ENCODE assay signal across 27 cellular contexts in the genomic region with DNA sequence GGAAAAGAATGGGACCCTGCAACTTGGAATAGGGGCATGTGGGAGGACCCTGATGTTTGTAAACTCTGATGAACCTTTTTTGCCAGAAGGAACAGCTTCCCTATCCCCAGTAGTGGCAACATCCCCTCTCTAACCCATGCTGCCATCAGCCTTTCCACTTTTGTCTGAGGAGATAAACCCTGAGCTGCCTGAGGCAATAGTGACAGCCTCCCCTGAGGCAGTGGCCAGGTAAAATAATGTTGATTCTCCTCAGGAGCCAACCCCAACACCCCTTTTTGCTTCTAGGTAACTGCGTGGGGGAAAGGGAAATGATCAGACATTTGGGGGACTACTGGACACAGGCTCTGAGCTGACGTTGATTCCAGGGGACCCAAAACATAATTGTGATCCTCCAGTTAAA.
"Had no signal": no experiment of that assay in that cellular context is flagged by ENCODE, and none has a peak within 500 bp of the region (broad histone marks: within the 10 kb centered on the region; RNA-seq: fewer than 3 reads in every experiment).

No MANE protein-coding gene starts in this region.

- DNase-seq: stimulated activated CD4-positive, alpha-beta T cell treated with anti-CD3 and anti-CD28 coated beads, Interleukin-2, amount 100 ng/mL, for 48 hours; stimulated activated CD4-positive, alpha-beta T cell treated with anti-CD3 and anti-CD28 coated beads, Interleukin-4, amount 100 ng/mL, for 1 hour; stimulated activated CD4-positive, alpha-beta T cell treated with anti-CD3 and anti-CD28 coated beads, Interleukin-4, amount 100 ng/mL, for 24 hours; stimulated activated CD4-positive, alpha-beta T cell treated with anti-CD3 and anti-CD28 coated beads, Interleukin-4, amount 100 ng/mL, for 4 hours; stimulated activated CD8-positive, alpha-beta memory T cell treated with anti-CD3 and anti-CD28 coated beads, Interleukin-4, amount 100 ng/mL, for 48 hours; stimulated activated naive B cell treated with anti-CD40 and anti-IgM and Interleukin-4, amounts not matched to agents 10 μg/mL and 1 μg/mL and 100 μg/mL, for 72 hours; stimulated activated naive CD4-positive, alpha-beta T cell; stimulated activated naive CD4-positive, alpha-beta T cell treated with Interleukin-2 at 50 U/mL for 16 hours; stimulated activated naive CD8-positive, alpha-beta T cell treated with anti-CD3 and anti-CD28 coated beads, Interleukin-15, amount 100 ng/mL, for 72 hours; stimulated activated naive CD8-positive, alpha-beta T cell treated with anti-CD3 and anti-CD28 coated beads, Interleukin-15, Interleukin-2, amounts not matched to agents 100 U/mL and 50 U/mL, for 24 hours; stomach; substantia nigra; testis; thyroid gland; tibial artery; transverse colon; upper lobe of left lung; upper lobe of right lung; uterus had no signal

- H3K9me3 Mint-ChIP-seq: stimulated activated effector memory CD8-positive, alpha-beta T cell treated with anti-CD3 and anti-CD28 coated beads, Interleukin-12 subunit alpha, Interleukin-12 subunit beta, amount 100 ng/mL, for 72 hours; stimulated activated memory B cell treated with anti-CD40 and anti-IgM and Interleukin-4, amounts not matched to agents 10 μg/mL and 1 μg/mL and 100 μg/mL, for 72 hours; stimulated activated naive CD8-positive, alpha-beta T cell treated with anti-CD3 and anti-CD28 coated beads, Interleukin-15, amount 100 ng/mL, for 72 hours; stimulated activated naive CD8-positive, alpha-beta T cell treated with anti-CD3 and anti-CD28 coated beads, Interleukin-15, Interleukin-2, amounts not matched to agents 100 ng/mL and 50 ng/mL, for 24 hours; type B pancreatic cell had no signal

- H3K36me3 Mint-ChIP-seq: stimulated activated effector memory CD8-positive, alpha-beta T cell treated with anti-CD3 and anti-CD28 coated beads, Interleukin-12 subunit alpha, Interleukin-12 subunit beta, amount 100 ng/mL, for 72 hours; stimulated activated memory B cell treated with anti-CD40 and anti-IgM and Interleukin-4, amounts not matched to agents 10 μg/mL and 1 μg/mL and 100 μg/mL, for 72 hours; stimulated activated naive B cell treated with anti-CD40 and anti-IgM and Interleukin-4, amounts not matched to agents 10 μg/mL and 1 μg/mL and 100 μg/mL, for 72 hours; type B pancreatic cell had no signal

- H3K4me1 Mint-ChIP-seq: stimulated activated effector memory CD8-positive, alpha-beta T cell treated with anti-CD3 and anti-CD28 coated beads, Interleukin-12 subunit alpha, Interleukin-12 subunit beta, amount 100 ng/mL, for 72 hours; stimulated activated memory B cell treated with anti-CD40 and anti-IgM and Interleukin-4, amounts not matched to agents 10 μg/mL and 1 μg/mL and 100 μg/mL, for 72 hours; stimulated activated naive B cell treated with anti-CD40 and anti-IgM and Interleukin-4, amounts not matched to agents 10 μg/mL and 1 μg/mL and 100 μg/mL, for 72 hours had no signal

- ATAC-seq: stimulated activated effector memory CD8-positive, alpha-beta T cell treated with anti-CD3 and anti-CD28 coated beads, Interleukin-12 subunit alpha, Interleukin-12 subunit beta, amount 100 ng/mL, for 72 hours; stimulated activated memory B cell treated with anti-CD40 and anti-IgM and Interleukin-4, amounts not matched to agents 10 μg/mL and 1 μg/mL and 100 μg/mL, for 72 hours; stimulated activated naive B cell treated with anti-CD40 and anti-IgM and Interleukin-4, amounts not matched to agents 10 μg/mL and 1 μg/mL and 100 μg/mL, for 72 hours; stimulated activated naive CD8-positive, alpha-beta T cell treated with anti-CD3 and anti-CD28 coated beads, Interleukin-15, amount 100 ng/mL, for 72 hours; stimulated activated naive CD8-positive, alpha-beta T cell treated with anti-CD3 and anti-CD28 coated beads, Interleukin-15, Interleukin-2, amounts not matched to agents 100 U/mL and 50 U/mL, for 24 hours; upper lobe of right lung had no signal

- H3K27ac Mint-ChIP-seq: stimulated activated effector memory CD8-positive, alpha-beta T cell treated with anti-CD3 and anti-CD28 coated beads, Interleukin-12 subunit alpha, Interleukin-12 subunit beta, amount 100 ng/mL, for 72 hours; stimulated activated memory B cell treated with anti-CD40 and anti-IgM and Interleukin-4, amounts not matched to agents 10 μg/mL and 1 μg/mL and 100 μg/mL, for 72 hours; stimulated activated naive B cell treated with anti-CD40 and anti-IgM and Interleukin-4, amounts not matched to agents 10 μg/mL and 1 μg/mL and 100 μg/mL, for 72 hours; stimulated activated naive CD8-positive, alpha-beta T cell treated with anti-CD3 and anti-CD28 coated beads, Interleukin-15, Interleukin-2, amounts not matched to agents 100 ng/mL and 50 ng/mL, for 24 hours; type B pancreatic cell had no signal

- H3K27ac ChIP-seq: stomach, suprapubic skin, testis, thoracic aorta, thyroid gland, tibial artery, tibial nerve, transverse colon, upper lobe of left lung, upper lobe of right lung, uterus, vagina had no signal

- H3K4me3 ChIP-seq: stomach, suprapubic skin, testis, thoracic aorta, thyroid gland, tibial artery, tibial nerve, transverse colon, upper lobe of left lung, upper lobe of right lung, uterus, vagina had no signal

- H3K27me3 ChIP-seq: stomach, suprapubic skin, testis, thyroid gland, tibial artery, tibial nerve, transverse colon, upper lobe of left lung, upper lobe of right lung, uterus, vagina had no signal

- H3K4me1 ChIP-seq: stomach, suprapubic skin, testis, thyroid gland, tibial artery, tibial nerve, transverse colon, upper lobe of left lung, upper lobe of right lung, uterus, vagina had no signal

- H3K9me3 ChIP-seq: stomach, suprapubic skin, testis, thoracic aorta, thyroid gland, tibial artery, tibial nerve, transverse colon, upper lobe of left lung, upper lobe of right lung, uterus, vagina had no signal

- H3K27me3 Mint-ChIP-seq: stimulated activated memory B cell treated with anti-CD40 and anti-IgM and Interleukin-4, amounts not matched to agents 10 μg/mL and 1 μg/mL and 100 μg/mL, for 72 hours; stimulated activated naive CD8-positive, alpha-beta T cell treated with anti-CD3 and anti-CD28 coated beads, Interleukin-15, amount 100 ng/mL, for 72 hours; stimulated activated naive CD8-positive, alpha-beta T cell treated with anti-CD3 and anti-CD28 coated beads, Interleukin-15, Interleukin-2, amounts not matched to agents 100 ng/mL and 50 ng/mL, for 24 hours had no signal

- H3K4me3 Mint-ChIP-seq: stimulated activated effector memory CD8-positive, alpha-beta T cell treated with anti-CD3 and anti-CD28 coated beads, Interleukin-12 subunit alpha, Interleukin-12 subunit beta, amount 100 ng/mL, for 72 hours; stimulated activated memory B cell treated with anti-CD40 and anti-IgM and Interleukin-4, amounts not matched to agents 10 μg/mL and 1 μg/mL and 100 μg/mL, for 72 hours; stimulated activated naive B cell treated with anti-CD40 and anti-IgM and Interleukin-4, amounts not matched to agents 10 μg/mL and 1 μg/mL and 100 μg/mL, for 72 hours; stimulated activated naive CD8-positive, alpha-beta T cell treated with anti-CD3 and anti-CD28 coated beads, Interleukin-15, amount 100 ng/mL, for 72 hours; stimulated activated naive CD8-positive, alpha-beta T cell treated with anti-CD3 and anti-CD28 coated beads, Interleukin-15, Interleukin-2, amounts not matched to agents 100 ng/mL and 50 ng/mL, for 24 hours; type B pancreatic cell had no signal

- H3K36me3 ChIP-seq: stomach, suprapubic skin, thoracic aorta, thyroid gland, tibial artery, tibial nerve, transverse colon, upper lobe of left lung, upper lobe of right lung, uterus, vagina had no signal
